ENCODE assay signal across 1 cellular context in the genomic region with DNA sequence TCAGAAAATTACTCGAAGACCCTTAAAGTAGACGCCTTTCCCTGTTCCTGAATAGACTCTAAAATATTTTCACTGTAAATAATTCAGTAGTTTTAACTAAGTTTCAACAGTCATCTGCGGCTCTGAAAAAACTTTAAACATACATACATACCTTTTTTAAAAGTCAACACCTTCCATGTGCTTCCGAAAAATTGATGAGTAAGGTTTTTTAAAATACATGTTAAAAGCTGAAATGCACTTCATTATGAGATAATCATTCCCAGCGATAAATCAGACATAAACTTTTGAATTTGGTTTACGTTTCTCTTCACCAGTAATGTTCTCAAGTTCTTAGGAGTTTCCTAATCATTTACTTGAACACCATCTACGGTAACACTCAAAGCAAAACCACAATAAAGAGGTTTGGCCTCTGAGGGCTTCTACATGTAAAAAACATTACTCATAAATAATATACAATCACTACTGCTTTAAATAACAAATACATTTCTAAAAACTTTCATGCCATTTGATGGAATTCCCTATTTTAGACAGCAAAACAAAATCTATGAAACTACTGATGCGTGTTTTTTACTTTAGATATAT.
TF ChIP-seq lines count a peak whose summit lies in the region.

No MANE protein-coding gene starts in this region.

TF ChIP-seq in H1, 55 proteins besides CTCF, POLR2A, EP300 and RAD21:
- no peak for TF ChIP-seq KDM4A (IDR thresholded peaks at IDR 0.05; ENCODE audit: low read depth, low read length, severe bottlenecking)
- no peak for TF ChIP-seq KDM1A (IDR thresholded peaks at IDR 0.05; ENCODE audit: borderline replicate concordance, low read length)
- TF ChIP-seq BCL11A (IDR thresholded peaks at IDR 0.05; ENCODE audit: low read depth in 2 of 2, low read length in 2 of 2): no peak
- peak; percentile 71; the same call in 1 of the 2 replicates for TF ChIP-seq MAFK (IDR thresholded peaks at IDR 0.05; ENCODE audit: low read depth, low read length)
- no peak for TF ChIP-seq SIX5 (IDR thresholded peaks at IDR 0.05; ENCODE audit: low read depth, low read length)
- TF ChIP-seq ASH2L (IDR thresholded peaks at IDR 0.05; ENCODE audit: low read length): no peak
